ENCODE assay signal across 8 cellular contexts in genomic region chr15:72197460-72198409, GRCh38. TPM values are rescaled to one million over a fixed set of nuclear protein-coding genes. Genes with fewer than 3 reads are reported as not detected.
DNase-seq lines count a peak whose midpoint lies in the region; ATAC-seq and TF ChIP-seq lines count a peak whose summit lies in the region.

GRAMD2A (minus strand) TSS chr15:72197787.

- peak within 1 kb of the TSS; percentile 60 for H3K4me2 ChIP-seq in mesendoderm (ENCODE audit: low read length)

- H3K79me2 ChIP-seq in mesendoderm (ENCODE audit: control insufficient read depth, insufficient read depth, low read length): no peaks in the 10 kb centered on the region

- H3K27ac ChIP-seq in ectodermal cell (ENCODE audit: insufficient read depth, low read depth, low read length, poor library complexity, severe bottlenecking) (no peak within 1 kb of the TSS), mesendoderm (ENCODE audit: low read depth, low read length) (no peak within 1 kb of the TSS), stomach (peak within 1 kb of the TSS in 2 of 5 donors; percentile 21 to 43)

- peak within 1 kb of the TSS; percentile 6 for H3K23ac ChIP-seq in mesendoderm (ENCODE audit: low read length)

- no peak within 1 kb of the TSS for H2BK5ac ChIP-seq in mesendoderm (ENCODE audit: low read length)

- H3K18ac ChIP-seq in mesendoderm (ENCODE audit: low read length): peak within 1 kb of the TSS; percentile 35

- intact Hi-C loops in stomach (cut with DNase I; ENCODE audit: low total_unique reads): no loop called here

- DNase-seq in AG20443 (ENCODE audit: low spot score) (peak; percentile 87), SW480 (ENCODE audit: low spot score) (peak; percentile 66), mesendoderm (peak; percentile 88), stomach (peak; percentile 43), HUDEP-2 (lab: John Stamatoyannopoulos, UW; ENCODE audit: unreplicated experiment in 76 of 76) (no peak), superior temporal gyrus (ENCODE audit: extremely low spot score) (no peak)

- H3K4ac ChIP-seq in mesendoderm (ENCODE audit: low read depth, low read length): no peak within 1 kb of the TSS

- no peaks in the 10 kb centered on the region for H3K79me1 ChIP-seq in mesendoderm (ENCODE audit: low read length)

- no peak within 1 kb of the TSS for H4K5ac ChIP-seq in mesendoderm (ENCODE audit: low read length)

- WGBS in ectodermal cell, 2 experiments: 8 to 9% methylated on average over 82 to 84 of the region's 85 CpGs
- WGBS in mesendoderm (ENCODE audit: extremely low coverage, insufficient coverage, low lambda C conversion rate): no CpG with 5 or more reads among the region's 85 CpGs
- WGBS in stomach, 5 donors: 10 to 34% (median 16%) methylated on average over 28 to 85 of the region's 85 CpGs

- H3K27me3 ChIP-seq in ectodermal cell (ENCODE audit: control insufficient read depth, insufficient read depth, low read length, poor library complexity, severe bottlenecking) (peaks cover 46% of the 10 kb centered on the region), mesendoderm (ENCODE audit: insufficient read depth, low read length, poor library complexity) (no peaks in the 10 kb centered on the region), stomach (peaks cover 0 to 14% (median 10%) of the 10 kb centered on the region in 3 donors)

- no peak within 1 kb of the TSS for H2AK5ac ChIP-seq in mesendoderm (ENCODE audit: low read length)

- no peak within 1 kb of the TSS for H2BK120ac ChIP-seq in mesendoderm (ENCODE audit: low read depth, low read length)

- peak within 1 kb of the TSS; percentile 83 for H3K56ac ChIP-seq in mesendoderm (ENCODE audit: low read length)

- no peak for TF ChIP-seq CTCF in stomach (IDR thresholded peaks at IDR 0.05)

- peaks cover 28% of the 10 kb centered on the region for H3K36me3 ChIP-seq in ectodermal cell (ENCODE audit: control insufficient read depth, insufficient read depth, low read length)
- H3K36me3 ChIP-seq in mesendoderm (ENCODE audit: control insufficient read depth, insufficient read depth, low read length): peaks cover 28% of the 10 kb centered on the region
- peaks cover 32 to 45% (median 44%) of the 10 kb centered on the region in 4 donors for H3K36me3 ChIP-seq in stomach

- H3K9me3 ChIP-seq in ectodermal cell (ENCODE audit: control insufficient read depth, low read length): no peaks in the 10 kb centered on the region
- no peaks in the 10 kb centered on the region for H3K9me3 ChIP-seq in stomach

- ATAC-seq in GM21515 (IDR thresholded peaks at IDR 0.05; ENCODE audit: unreplicated experiment): peak; percentile 37

- H4K8ac ChIP-seq in mesendoderm (ENCODE audit: low read depth, low read length): no peak within 1 kb of the TSS

- no peak for TF ChIP-seq POLR2A in stomach (IDR thresholded peaks at IDR 0.05)

- H3K4me3 ChIP-seq in ectodermal cell (ENCODE audit: insufficient read depth, low read depth, low read length): peak within 1 kb of the TSS; percentile 28
- H3K4me3 ChIP-seq in mesendoderm (ENCODE audit: low read length): peak within 1 kb of the TSS; percentile 28
- peak within 1 kb of the TSS; percentile 52 to 59 (median 58) for H3K4me3 ChIP-seq in stomach

- TF ChIP-seq EP300 in stomach (IDR thresholded peaks at IDR 0.05): no peak

- no peak within 1 kb of the TSS for H2BK15ac ChIP-seq in mesendoderm (replicated peaks; ENCODE audit: low read depth)

- peak within 1 kb of the TSS; percentile 65 for H3K9ac ChIP-seq in mesendoderm (ENCODE audit: low read length)

- H3K4me1 ChIP-seq in ectodermal cell (ENCODE audit: control insufficient read depth, insufficient read depth, low read length): peaks cover 3% of the 10 kb centered on the region
- no peaks in the 10 kb centered on the region for H3K4me1 ChIP-seq in mesendoderm (ENCODE audit: control insufficient read depth, low read depth, low read length)
- H3K4me1 ChIP-seq in stomach: peaks cover 6 to 46% (median 12%) of the 10 kb centered on the region in 4 donors

RNA-seq across cellular contexts. Expression of gene GRAMD2A, which starts in this region (rescaled TPM):
- polyA plus RNA-seq in ectodermal cell (2013, experiment 1 of 4): 2.0 TPM
- polyA plus RNA-seq in ectodermal cell (2013, experiment 2 of 4): 0.75 TPM
- 0.32 TPM for polyA plus RNA-seq in ectodermal cell (2013, experiment 3 of 4)
- polyA plus RNA-seq in ectodermal cell (2013, experiment 4 of 4): 1.5 TPM
- 0.44 TPM for polyA plus RNA-seq in mesendoderm (2013, experiment 1 of 2)
- polyA plus RNA-seq in mesendoderm (2013, experiment 2 of 2): 0.31 TPM
- under 1 TPM in 2 of 5 donors, not detected in 3; 0.29 to 0.92 TPM for total RNA-seq in stomach
- under 1 TPM in 2 of 3 donors, not detected in 1; 0.37 to 0.80 TPM for polyA plus RNA-seq in stomach

Comparison
In these comparisons a context has a peak if more than half of its experiments do, and no peak if none do; other contexts are left out.
1. Peak in DNase-seq and H3K4me3 ChIP-seq in stomach; RNA of the gene not detected or under 1 TPM.
2. DNase-seq: peak in AG20443 (single experiment), SW480 (single experiment) and mesendoderm (single experiment); none in HUDEP-2 (0 of 76) and superior temporal gyrus (single experiment).
3. Peak in every context shown above with its lines, with median percentiles within 50 percentile points of each other: H3K4me3 ChIP-seq.